ENCODE assay signal across 17 cellular contexts in genomic region chr3:52841211-52841980, GRCh38. TPM values are rescaled to one million over a fixed set of nuclear protein-coding genes. Genes with fewer than 3 reads are reported as not detected.
DNase-seq lines count a peak whose midpoint lies in the region; ATAC-seq and TF ChIP-seq lines count a peak whose summit lies in the region.
"Had no signal": no experiment of that assay in that cellular context is flagged by ENCODE, and none has a peak within 500 bp of the region (broad histone marks: within the 10 kb centered on the region; RNA-seq: fewer than 3 reads in every experiment).

No MANE protein-coding gene starts in this region.

- H3K9me3 Mint-ChIP-seq in activated T-helper 17 cell treated with anti-CD3 and anti-CD28 coated beads, Interleukin-2, amount 50 U/mL, for 72 hours, result no peaks in the 10 kb centered on the region
- H3K9me3 Mint-ChIP-seq in stimulated activated memory B cell treated with anti-CD40 and anti-IgM and Interleukin-4, amounts not matched to agents 10 μg/mL and 1 μg/mL and 100 μg/mL, for 72 hours, result no peaks in the 10 kb centered on the region
- H3K9me3 Mint-ChIP-seq: activated naive CD4-positive, alpha-beta T cell treated with anti-CD3 and anti-CD28 coated beads, Interleukin-2, amount 50 U/mL, for 24 hours had no signal

- H3K4me3 Mint-ChIP-seq in activated T-helper 17 cell treated with anti-CD3 and anti-CD28 coated beads, Interleukin-2, amount 50 U/mL, for 72 hours, result no peak overlapping the region
- no peak overlapping the region for H3K4me3 Mint-ChIP-seq in stimulated activated memory B cell treated with anti-CD40 and anti-IgM and Interleukin-4, amounts not matched to agents 10 μg/mL and 1 μg/mL and 100 μg/mL, for 72 hours
- H3K4me3 Mint-ChIP-seq: activated CD8-positive, alpha-beta memory T cell treated with anti-CD3 and anti-CD28 coated beads, Interleukin-2, amount 10 ng/mL, durations not matched to agents 7 days and 5 days; activated naive CD4-positive, alpha-beta T cell treated with anti-CD3 and anti-CD28 coated beads, Interleukin-2, amount 50 U/mL, for 24 hours had no signal

- no peaks in the 10 kb centered on the region for H3K36me3 ChIP-seq in Peyer's patch
- peaks cover 0 to 58% (median 33%) of the 10 kb centered on the region in 4 donors for H3K36me3 ChIP-seq in upper lobe of left lung

- no peaks in the 10 kb centered on the region for H3K27me3 Mint-ChIP-seq in activated T-helper 17 cell treated with anti-CD3 and anti-CD28 coated beads, Interleukin-2, amount 50 U/mL, for 72 hours
- H3K27me3 Mint-ChIP-seq in stimulated activated memory B cell treated with anti-CD40 and anti-IgM and Interleukin-4, amounts not matched to agents 10 μg/mL and 1 μg/mL and 100 μg/mL, for 72 hours, result no peaks in the 10 kb centered on the region
- H3K27me3 Mint-ChIP-seq: activated CD8-positive, alpha-beta memory T cell treated with anti-CD3 and anti-CD28 coated beads, Interleukin-2, amount 10 ng/mL, durations not matched to agents 7 days and 5 days; activated naive CD4-positive, alpha-beta T cell treated with anti-CD3 and anti-CD28 coated beads, Interleukin-2, amount 50 U/mL, for 24 hours had no signal

- H3K27me3 ChIP-seq in Peyer's patch, result no peaks in the 10 kb centered on the region
- H3K27me3 ChIP-seq in upper lobe of left lung, result no peaks in the 10 kb centered on the region

- TF ChIP-seq POLR2A in Peyer's patch (IDR thresholded peaks at IDR 0.05) (no peak), upper lobe of left lung (IDR thresholded peaks at IDR 0.05) (no peak)

- 93 to 100% methylated on average over 12 of the region's 12 CpGs for WGBS in upper lobe of left lung, 2 donors

- H3K27ac ChIP-seq in Peyer's patch (no peak overlapping the region), upper lobe of left lung (peak overlapping the region in 1 of 4 donors; percentile 9)

- peak; percentile 45 for ATAC-seq in GM19463 (IDR thresholded peaks at IDR 0.05; ENCODE audit: unreplicated experiment)
- ATAC-seq in activated T-helper 17 cell treated with anti-CD3 and anti-CD28 coated beads, Interleukin-2, amount 50 U/mL, for 72 hours (replicated peaks), result peak; percentile 13
- peak; percentile 2 for ATAC-seq in left lobe of liver
- peak; percentile 72 for ATAC-seq in stimulated activated memory B cell treated with anti-CD40 and anti-IgM and Interleukin-4, amounts not matched to agents 10 μg/mL and 1 μg/mL and 100 μg/mL, for 72 hours
- no peak for ATAC-seq in upper lobe of left lung (ENCODE audit: low FRiP score in 2 of 2)
- ATAC-seq: activated CD4-positive, CD25-positive, alpha-beta regulatory T cell treated with anti-CD3 and anti-CD28 coated beads, Interleukin-2, amount 50 U/mL, for 24 hours; activated CD8-positive, alpha-beta memory T cell treated with anti-CD3 and anti-CD28 coated beads, Interleukin-2, amount 10 ng/mL, durations not matched to agents 7 days and 5 days; K562 had no signal

- H3K4me3 ChIP-seq in Peyer's patch, result no peak overlapping the region
- H3K4me3 ChIP-seq in upper lobe of left lung, result no peak overlapping the region
- H3K4me3 ChIP-seq: K562 had no signal

- H3K27ac Mint-ChIP-seq in activated T-helper 17 cell treated with anti-CD3 and anti-CD28 coated beads, Interleukin-2, amount 50 U/mL, for 72 hours, result peak overlapping the region; percentile 40
- no peak overlapping the region for H3K27ac Mint-ChIP-seq in stimulated activated memory B cell treated with anti-CD40 and anti-IgM and Interleukin-4, amounts not matched to agents 10 μg/mL and 1 μg/mL and 100 μg/mL, for 72 hours
- H3K27ac Mint-ChIP-seq: activated CD8-positive, alpha-beta memory T cell treated with anti-CD3 and anti-CD28 coated beads, Interleukin-2, amount 10 ng/mL, durations not matched to agents 7 days and 5 days; activated naive CD4-positive, alpha-beta T cell treated with anti-CD3 and anti-CD28 coated beads, Interleukin-2, amount 50 U/mL, for 24 hours had no signal

- DNase-seq in left lobe of liver (ENCODE audit: low spot score), result no peak
- no peak for DNase-seq in activated naive CD4-positive, alpha-beta T cell (lab: John Stamatoyannopoulos, UW)
- no peak for DNase-seq in Peyer's patch
- no peak for DNase-seq in upper lobe of left lung
- DNase-seq: activated CD8-positive, alpha-beta memory T cell treated with anti-CD3 and anti-CD28 coated beads, Interleukin-2, amount 10 ng/mL, durations not matched to agents 7 days and 5 days; effector memory CD4-positive, alpha-beta T cell; hippocampal formation; left cardiac atrium; NCI-H1105; SHP77 had no signal

- H3K9me3 ChIP-seq in Peyer's patch (no peaks in the 10 kb centered on the region), upper lobe of left lung (no peaks in the 10 kb centered on the region)

- peaks cover 17% of the 10 kb centered on the region for H3K4me1 Mint-ChIP-seq in activated T-helper 17 cell treated with anti-CD3 and anti-CD28 coated beads, Interleukin-2, amount 50 U/mL, for 72 hours
- peaks cover 12% of the 10 kb centered on the region for H3K4me1 Mint-ChIP-seq in stimulated activated memory B cell treated with anti-CD40 and anti-IgM and Interleukin-4, amounts not matched to agents 10 μg/mL and 1 μg/mL and 100 μg/mL, for 72 hours

- no peak for TF ChIP-seq EP300 in upper lobe of left lung (IDR thresholded peaks at IDR 0.05)

- H3K4me1 ChIP-seq in Peyer's patch (peaks cover 0 to 16% (median 0%) of the 10 kb centered on the region in 4 donors), upper lobe of left lung (peaks cover 20 to 33% (median 23%) of the 10 kb centered on the region in 4 donors)

- peaks cover 13% of the 10 kb centered on the region for H3K36me3 Mint-ChIP-seq in activated T-helper 17 cell treated with anti-CD3 and anti-CD28 coated beads, Interleukin-2, amount 50 U/mL, for 72 hours (ENCODE audit: low read depth)
- peaks cover 44% of the 10 kb centered on the region for H3K36me3 Mint-ChIP-seq in stimulated activated memory B cell treated with anti-CD40 and anti-IgM and Interleukin-4, amounts not matched to agents 10 μg/mL and 1 μg/mL and 100 μg/mL, for 72 hours

- TF ChIP-seq CTCF in Peyer's patch (IDR thresholded peaks at IDR 0.05), result no peak
- no peak for TF ChIP-seq CTCF in upper lobe of left lung (IDR thresholded peaks at IDR 0.05)

RNA-seq across cellular contexts. Expression of gene MUSTN1, which starts 6.6 kb away (rescaled TPM):
- total RNA-seq in activated T-helper 17 cell treated with anti-CD3 and anti-CD28 coated beads, Interleukin-2, amount 50 U/mL, for 72 hours, result 1 to 10 TPM in 1 of 2 donors, not detected in 1; 2.8 TPM
- total RNA-seq in left lobe of liver, result 0.38 TPM
- 10 to 100 TPM in 2 of 4 donors, 1 to 10 TPM in 2; 2.3 to 28.9 (median 11.9) TPM for total RNA-seq in Peyer's patch
- total RNA-seq in upper lobe of left lung, result 10 to 100 TPM in 2 of 6 donors, 1 to 10 TPM in 4; 1.2 to 62.9 (median 6.5) TPM

RNA-seq across cellular contexts. Expression of gene ITIH4, which starts 10.9 kb away (rescaled TPM):
- 10 to 100 TPM in 1 of 2 donors, 1 to 10 TPM in 1; 5.5 to 12.8 TPM for total RNA-seq in activated T-helper 17 cell treated with anti-CD3 and anti-CD28 coated beads, Interleukin-2, amount 50 U/mL, for 72 hours
- 4,358 TPM for total RNA-seq in left lobe of liver
- total RNA-seq in Peyer's patch, result 10 to 100 TPM in 1 of 4 donors, 1 to 10 TPM in 3; 1.1 to 19.8 (median 1.9) TPM
- total RNA-seq in upper lobe of left lung, result 100 to 1,000 TPM in 1 of 6 donors, 10 to 100 TPM in 4, 1 to 10 TPM in 1; 9.9 to 102 (median 21.8) TPM

RNA-seq across cellular contexts. Expression of gene ITIH3, which starts 46.8 kb away (rescaled TPM):
- total RNA-seq in activated T-helper 17 cell treated with anti-CD3 and anti-CD28 coated beads, Interleukin-2, amount 50 U/mL, for 72 hours, result not detected
- 779 TPM for total RNA-seq in left lobe of liver
- 1 to 10 TPM in 2 of 4 donors, not detected in 2; 3.6 to 4.1 TPM for total RNA-seq in Peyer's patch
- 10 to 100 TPM in 2 of 6 donors, 1 to 10 TPM in 4; 2.1 to 13.5 (median 7.0) TPM for total RNA-seq in upper lobe of left lung
- total RNA-seq: activated CD8-positive, alpha-beta memory T cell treated with anti-CD3 and anti-CD28 coated beads, Interleukin-2, amount 10 ng/mL, durations not matched to agents 7 days and 5 days; T-helper 2 cell treated with Interferon-gamma antibody and Interleukin-4, amounts not matched to agents 100 ng/mL and 5 ng/mL, for 36 hours had no signal

RNA-seq across cellular contexts. Expression of gene STIMATE, which starts 56.0 kb away (rescaled TPM):
- 10 to 100 TPM; 13.6 to 39.0 TPM for total RNA-seq in activated T-helper 17 cell treated with anti-CD3 and anti-CD28 coated beads, Interleukin-2, amount 50 U/mL, for 72 hours
- 36.4 TPM for total RNA-seq in left lobe of liver
- total RNA-seq in Peyer's patch, result 10 to 100 TPM; 16.1 to 91.6 (median 17.0) TPM
- 10 to 100 TPM; 39.7 to 87.0 (median 44.9) TPM for total RNA-seq in upper lobe of left lung

Comparison
In these comparisons a context has a peak if more than half of its experiments do, and no peak if none do; other contexts are left out.
1. ATAC-seq: peak in GM19463 (single experiment), activated T-helper 17 cell treated with anti-CD3 and anti-CD28 coated beads, Interleukin-2, amount 50 U/mL, for 72 hours (single experiment), left lobe of liver (single experiment) and stimulated activated memory B cell treated with anti-CD40 and anti-IgM and Interleukin-4, amounts not matched to agents 10 μg/mL and 1 μg/mL and 100 μg/mL, for 72 hours (single experiment); none in upper lobe of left lung (0 of 2).
2. RNA of gene ITIH4, which starts 10.9 kb away (total RNA-seq): 4,358 TPM in left lobe of liver (single experiment); 9.9 to 102 TPM in upper lobe of left lung, 5.5 to 12.8 TPM in activated T-helper 17 cell treated with anti-CD3 and anti-CD28 coated beads, Interleukin-2, amount 50 U/mL, for 72 hours and 1.1 to 19.8 TPM in Peyer's patch; every median in the first group is over 10 times any median in the second.
3. RNA of gene ITIH3, which starts 46.8 kb away (total RNA-seq): 779 TPM in left lobe of liver (single experiment); 2.1 to 13.5 TPM in upper lobe of left lung, 3.6 to 4.1 TPM in Peyer's patch and not detected in activated T-helper 17 cell treated with anti-CD3 and anti-CD28 coated beads, Interleukin-2, amount 50 U/mL, for 72 hours; every median in the first group is over 10 times any median in the second.